In the genomic region with DNA sequence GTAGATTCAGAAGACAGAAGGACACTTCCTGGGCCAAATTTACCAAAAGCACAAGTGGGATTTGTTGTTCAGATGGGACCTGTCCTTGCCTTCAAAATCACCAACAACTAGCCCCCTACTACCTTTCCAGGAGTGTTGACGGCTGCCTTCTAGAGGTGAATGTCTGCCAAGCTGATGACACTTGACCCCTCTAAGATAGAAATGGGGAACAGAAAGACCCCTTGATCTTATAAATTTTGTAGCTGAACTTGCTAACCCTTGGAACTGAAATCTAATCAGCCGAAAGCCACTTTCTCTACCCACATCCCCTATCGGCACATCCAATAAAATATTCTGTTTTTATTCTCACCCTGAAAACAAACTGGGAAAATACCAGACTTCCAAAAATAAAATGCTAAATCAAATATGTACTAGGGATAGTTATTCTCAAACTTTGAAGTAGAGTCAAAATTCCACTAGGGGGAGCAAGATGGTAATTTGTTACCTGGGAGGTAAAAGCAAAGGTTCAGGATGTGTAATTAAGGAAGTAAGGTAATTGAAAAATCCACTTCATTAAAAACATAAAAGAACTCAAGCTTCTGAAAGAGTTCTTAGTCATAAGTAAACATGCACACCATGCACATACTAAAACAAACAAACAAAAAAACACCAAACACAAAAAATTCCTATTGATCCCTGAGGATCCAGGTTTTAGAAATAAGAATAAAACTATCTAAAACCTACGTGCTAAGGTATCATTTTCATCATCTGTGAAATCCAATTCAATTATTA, we compare ENCODE assay signal across 1 cellular context.
TF ChIP-seq lines count a peak whose summit lies in the region.

No MANE protein-coding gene starts in this region.

TF ChIP-seq in K562, 482 proteins besides CTCF, POLR2A, EP300 and RAD21 (continued from another document):
- TF ChIP-seq, protein P1, sequence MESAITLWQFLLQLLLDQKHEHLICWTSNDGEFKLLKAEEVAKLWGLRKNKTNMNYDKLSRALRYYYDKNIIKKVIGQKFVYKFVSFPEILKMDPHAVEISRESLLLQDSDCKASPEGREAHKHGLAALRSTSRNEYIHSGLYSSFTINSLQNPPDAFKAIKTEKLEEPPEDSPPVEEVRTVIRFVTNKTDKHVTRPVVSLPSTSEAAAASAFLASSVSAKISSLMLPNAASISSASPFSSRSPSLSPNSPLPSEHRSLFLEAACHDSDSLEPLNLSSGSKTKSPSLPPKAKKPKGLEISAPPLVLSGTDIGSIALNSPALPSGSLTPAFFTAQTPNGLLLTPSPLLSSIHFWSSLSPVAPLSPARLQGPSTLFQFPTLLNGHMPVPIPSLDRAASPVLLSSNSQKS (CRISPR knock-in tag; IDR thresholded peaks at IDR 0.05), result no peak
